8 cellular contexts compared by ENCODE assay signal in the genomic region with DNA sequence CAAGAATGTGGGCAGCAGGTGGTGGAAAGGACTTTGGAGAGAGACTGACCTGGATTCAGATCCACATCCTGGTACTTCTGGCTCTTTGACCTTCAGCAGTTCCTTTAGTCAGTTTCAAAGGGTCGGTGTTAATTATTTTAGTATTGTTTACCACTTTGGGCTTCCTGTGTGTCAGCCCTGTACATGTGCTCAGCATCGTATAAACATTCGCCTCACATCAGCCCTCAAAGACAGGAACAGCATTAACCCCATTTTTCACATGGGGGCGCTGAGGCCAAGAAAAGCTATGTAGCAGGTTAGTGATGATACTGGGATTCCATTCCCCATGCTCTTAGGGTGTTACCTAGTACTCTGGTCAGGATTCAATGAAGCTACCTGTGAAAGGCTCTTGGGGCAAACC.
DNase-seq lines count a peak whose midpoint lies in the region; TF ChIP-seq lines count a peak whose summit lies in the region.
"Had no signal": no experiment of that assay in that cellular context is flagged by ENCODE, and none has a peak within 500 bp of the region (broad histone marks: within the 10 kb centered on the region; RNA-seq: fewer than 3 reads in every experiment).

No MANE protein-coding gene starts in this region.

- no peaks in the 10 kb centered on the region for H3K9me2 ChIP-seq in MM.1S (replicated peaks; ENCODE audit: insufficient read depth, low read length)

- H2BK5ac ChIP-seq in mesenchymal stem cell (ENCODE audit: low read depth, low read length, poor library complexity, severe bottlenecking), result no peak overlapping the region

- H3F3A ChIP-seq in MM.1S (ENCODE audit: insufficient read depth, low read length), result no peaks in the 10 kb centered on the region

- H3K9ac ChIP-seq in MM.1S (ENCODE audit: low read length) (no peak overlapping the region), mammary epithelial cell (ENCODE audit: insufficient read depth, low read length) (no peak overlapping the region), mesenchymal stem cell (ENCODE audit: low read length) (no peak overlapping the region)

- H3K79me1 ChIP-seq in mesenchymal stem cell (replicated peaks; ENCODE audit: low read length, poor library complexity, severe bottlenecking), result peaks cover 2% of the 10 kb centered on the region

- dilution Hi-C loops in mammary epithelial cell (cut with HindIII; ENCODE audit: low sequenced_read_pairs), result no loop called here

- H2AFZ ChIP-seq in MM.1S (ENCODE audit: low read length), result no peak overlapping the region
- no peak overlapping the region for H2AFZ ChIP-seq in mammary epithelial cell (ENCODE audit: low read depth, low read length)
- H2AFZ ChIP-seq in mesenchymal stem cell (ENCODE audit: low read depth, low read length), result no peak overlapping the region

- no peak overlapping the region for H4K8ac ChIP-seq in mesenchymal stem cell (ENCODE audit: low read length)

- no peak overlapping the region for H2BK12ac ChIP-seq in mesenchymal stem cell (ENCODE audit: low read length in 2 of 2)

- in situ Hi-C loops in mammary epithelial cell (cut with MboI; ENCODE audit: low sequenced_read_pairs in 2 of 2), result no loop called here

- TF ChIP-seq CTCF in GM12873 (IDR thresholded peaks at IDR 0.05; ENCODE audit: insufficient read depth, low read depth, low read length, missing control alignments) (peak; percentile 26), MM.1S (IDR thresholded peaks at IDR 0.05; ENCODE audit: low read length) (peak; percentile 8; the same call in 1 of the 2 replicates), mammary epithelial cell (conservative IDR thresholded peaks at IDR 0.05 in 1 of 2, IDR thresholded peaks at IDR 0.05 in 1 of 2; ENCODE audit: extremely low read depth in 1 of 2, insufficient read depth in 1 of 2, low read depth in 1 of 2, low read length in 2 of 2) (peak in 1 of 2 donors; percentile 8)

- CTCF ChIA-PET in mammary epithelial cell (lab: Charles Lee; ENCODE audit: low non-redundant PET), result no interaction called here

- H3K18ac ChIP-seq in mesenchymal stem cell (ENCODE audit: low read depth in 1 of 2, low read length in 2 of 2), result no peak overlapping the region

- H4K20me1 ChIP-seq in MM.1S (ENCODE audit: insufficient read depth, low read length), result no peaks in the 10 kb centered on the region
- H4K20me1 ChIP-seq in mammary epithelial cell (ENCODE audit: insufficient read depth, low read length), result no peaks in the 10 kb centered on the region

- BruUV-seq in mammary epithelial cell (replicated peaks; lab: Mats Ljungman, UMichigan), result no TSS peak

- H3K27me3 ChIP-seq in MM.1S (replicated peaks; ENCODE audit: insufficient read depth, low read length) (no peaks in the 10 kb centered on the region), mammary epithelial cell (ENCODE audit: insufficient read depth, low read length) (no peaks in the 10 kb centered on the region), mesenchymal stem cell (ENCODE audit: control insufficient read depth in 1 of 2, insufficient read depth in 1 of 2, low read length in 2 of 2) (no peaks in the 10 kb centered on the region)

- H3K79me2 ChIP-seq in MM.1S (ENCODE audit: low read length) (no peaks in the 10 kb centered on the region), mammary epithelial cell (ENCODE audit: insufficient read depth, low read length) (no peaks in the 10 kb centered on the region)

- DNase-seq in MM.1S (no peak), mammary epithelial cell (no peak), mesenchymal stem cell (peak; percentile 24), NCI-H146 treated with DMSO at 0.1 percent for 48 hours (lab: John Stamatoyannopoulos, UW; ENCODE audit: unreplicated experiment) (no peak), GM19238 (ENCODE audit: insufficient read length, low spot score) (no peak), posterior vena cava (ENCODE audit: low spot score) (no peak)
- DNase-seq: left colon had no signal

- H2BK15ac ChIP-seq in mesenchymal stem cell (ENCODE audit: low read depth, poor library complexity, severe bottlenecking), result no peak overlapping the region

- no peak overlapping the region for H2BK120ac ChIP-seq in mesenchymal stem cell (ENCODE audit: low read depth, low read length)

- peaks cover 1% of the 10 kb centered on the region; the same call in 1 of the 2 replicates for H3K4me1 ChIP-seq in MM.1S (ENCODE audit: low read length)
- peaks cover 36% of the 10 kb centered on the region for H3K4me1 ChIP-seq in mammary epithelial cell (ENCODE audit: insufficient read depth, low read length)
- H3K4me1 ChIP-seq in mesenchymal stem cell (ENCODE audit: control insufficient read depth, insufficient read depth, low read depth, low read length), result no peaks in the 10 kb centered on the region

- WGBS in mammary epithelial cell (ENCODE audit: low coverage, missing lambda C conversion rate), result 96% methylated on average over 4 of the region's 4 CpGs
- WGBS in mesenchymal stem cell, result 72% methylated on average over 4 of the region's 4 CpGs

- H3K27ac ChIP-seq in MM.1S (ENCODE audit: low read length) (no peak overlapping the region), mammary epithelial cell (ENCODE audit: insufficient read depth, low read depth, low read length) (peak overlapping the region; percentile 59), mesenchymal stem cell (ENCODE audit: low read length, poor library complexity, severe bottlenecking) (no peak overlapping the region)

- intact Hi-C loops in mammary epithelial cell (cut with micrococcal nuclease), result no loop called here
- intact Hi-C loops in posterior vena cava (cut with DNase I), result no loop called here

- H2AK5ac ChIP-seq in mesenchymal stem cell (ENCODE audit: low read length, severe bottlenecking), result no peak overlapping the region

- H3K4me3 ChIP-seq in MM.1S (ENCODE audit: low read length) (no peak overlapping the region), mammary epithelial cell (replicated peaks in 1 of 3; ENCODE audit: insufficient read depth in 1 of 3, low read depth in 2 of 3, low read length in 3 of 3) (no peak overlapping the region), mesenchymal stem cell (ENCODE audit: insufficient read depth in 1 of 2, low read depth in 1 of 2, low read length in 2 of 2) (no peak overlapping the region)

- no peak overlapping the region for H4K91ac ChIP-seq in mesenchymal stem cell (ENCODE audit: low read length)

- H3K23ac ChIP-seq in mesenchymal stem cell (ENCODE audit: low read length in 2 of 2), result no peak overlapping the region

- no peak overlapping the region for H3K4me2 ChIP-seq in MM.1S (ENCODE audit: low read depth, low read length)
- no peak overlapping the region for H3K4me2 ChIP-seq in mammary epithelial cell (ENCODE audit: insufficient read depth, low read depth, low read length)
- H3K4me2 ChIP-seq in mesenchymal stem cell (ENCODE audit: low read length, poor library complexity, severe bottlenecking), result no peak overlapping the region

- H3K14ac ChIP-seq in mesenchymal stem cell (ENCODE audit: low read length in 2 of 2), result no peak overlapping the region

- H3K36me3 ChIP-seq in MM.1S (replicated peaks; ENCODE audit: insufficient read depth, low read length) (no peaks in the 10 kb centered on the region), mammary epithelial cell (ENCODE audit: insufficient read depth, low read length) (peaks cover 7% of the 10 kb centered on the region), mesenchymal stem cell (ENCODE audit: control insufficient read depth in 1 of 2, insufficient read depth in 2 of 2, low read depth in 1 of 2, low read length in 2 of 2) (peaks cover 32 to 47% of the 10 kb centered on the region in 2 experiments)

- H3K4ac ChIP-seq in mesenchymal stem cell (ENCODE audit: low read depth in 1 of 2, low read length in 2 of 2), result no peak overlapping the region

- no peaks in the 10 kb centered on the region for H3K9me3 ChIP-seq in MM.1S (replicated peaks; ENCODE audit: insufficient read depth, low read length)
- H3K9me3 ChIP-seq in mammary epithelial cell (replicated peaks; ENCODE audit: insufficient read depth, low read length), result no peaks in the 10 kb centered on the region
- H3K9me3 ChIP-seq in mesenchymal stem cell (ENCODE audit: control insufficient read depth, low read length), result no peaks in the 10 kb centered on the region
